1 cellular context compared by ENCODE assay signal in the genomic region with DNA sequence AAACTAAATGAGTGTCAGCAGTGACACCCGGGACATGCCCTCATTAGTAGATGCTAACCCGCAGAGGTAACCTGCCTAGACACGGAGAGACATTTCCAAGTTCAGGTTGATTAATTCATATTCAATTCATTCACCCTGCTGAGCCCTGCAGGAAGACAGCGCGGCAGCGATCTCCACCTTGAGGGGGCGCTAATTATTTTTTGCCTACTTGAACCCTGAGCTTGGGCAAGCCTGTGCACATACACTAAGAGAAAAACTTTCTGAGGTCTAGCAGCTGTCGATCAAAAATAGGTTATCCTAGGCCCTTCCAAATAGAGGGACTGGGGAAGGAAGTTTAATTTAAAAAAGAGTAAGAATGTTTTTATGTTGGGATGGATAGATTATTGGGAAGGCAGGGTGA.
TF ChIP-seq lines count a peak whose summit lies in the region.

No MANE protein-coding gene starts in this region.

TF ChIP-seq in IMR-90, 13 proteins besides CTCF, POLR2A, EP300 and RAD21 (continued from another document):
- TF ChIP-seq RFX5 (IDR thresholded peaks at IDR 0.05; ENCODE audit: low read depth, low read length) = no peak
- TF ChIP-seq MXI1 (IDR thresholded peaks at IDR 0.05; ENCODE audit: borderline replicate concordance, low read depth, low read length) = no peak
- TF ChIP-seq RCOR1 (IDR thresholded peaks at IDR 0.05; ENCODE audit: insufficient replicate concordance, low read length) = no peak
- no peak for TF ChIP-seq SMC3 (IDR thresholded peaks at IDR 0.05; ENCODE audit: low read depth, low read length)
- TF ChIP-seq CHD1 (IDR thresholded peaks at IDR 0.05; ENCODE audit: low read depth, low read length) = no peak
- no peak for TF ChIP-seq BHLHE40 (IDR thresholded peaks at IDR 0.05; ENCODE audit: low read depth, low read length)
- no peak for TF ChIP-seq NFE2L2 (IDR thresholded peaks at IDR 0.05; ENCODE audit: low read depth, low read length)
- TF ChIP-seq CEBPB (IDR thresholded peaks at IDR 0.05; ENCODE audit: low read depth, low read length) = no peak
TF ChIP-seq in IMR-90: peak in this region for 0.
